25 cellular contexts compared by ENCODE assay signal in the genomic region with DNA sequence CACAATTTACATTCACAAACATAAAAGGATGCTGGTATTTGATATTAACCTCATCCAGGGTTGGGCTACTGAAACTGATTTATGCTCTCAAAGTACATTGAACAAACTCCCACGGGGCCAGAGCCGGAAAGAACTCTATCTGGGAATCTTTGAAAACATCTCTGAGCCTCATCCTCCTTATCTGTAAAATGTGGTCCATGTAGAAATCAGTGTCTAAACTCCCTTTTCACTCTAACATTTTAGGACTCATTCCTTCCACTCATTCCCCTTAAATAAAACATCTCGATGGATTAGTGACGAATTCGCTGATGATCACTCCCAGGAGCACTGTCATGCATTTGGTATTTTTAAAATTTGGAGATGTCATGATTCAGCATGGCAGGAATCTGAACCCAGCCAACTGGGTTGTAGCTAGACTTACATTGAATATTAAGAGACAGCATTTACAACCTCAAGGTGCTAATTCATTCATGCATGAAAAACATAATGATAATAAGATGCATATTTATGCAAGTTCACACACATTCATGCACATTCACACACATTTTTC.
DNase-seq lines count a peak whose midpoint lies in the region; FAIRE-seq and TF ChIP-seq lines count a peak whose summit lies in the region.
"Had no signal": no experiment of that assay in that cellular context is flagged by ENCODE, and none has a peak within 500 bp of the region (broad histone marks: within the 10 kb centered on the region; RNA-seq: fewer than 3 reads in every experiment).

No MANE protein-coding gene starts in this region.

- H3K27me3 ChIP-seq in ascending aorta: no peaks in the 10 kb centered on the region
- H3K27me3 ChIP-seq: body of pancreas, testis, vagina had no signal

- intact Hi-C loops in ascending aorta (cut with DNase I): no loop called here

- peak; percentile 91 for FAIRE-seq in RCC 7860 (lab: Jason Lieb, UNC)

- H3K36me3 ChIP-seq in ascending aorta: no peaks in the 10 kb centered on the region
- H3K36me3 ChIP-seq: vagina had no signal

- DNase-seq in AG10803 (ENCODE audit: low read depth) (peak; percentile 0), RCC 7860 (ENCODE audit: low spot score) (peak; percentile 67), fibroblast of villous mesenchyme (ENCODE audit: low read depth) (peak; percentile 11), renal cortical epithelial cell (ENCODE audit: low read depth) (peak; percentile 64), HuH-7.5 (ENCODE audit: low spot score) (no peak), ascending aorta (ENCODE audit: low spot score in 2 of 2) (no peak), NCI-H82 treated with DMSO at 0.1 percent for 48 hours (lab: John Stamatoyannopoulos, UW; ENCODE audit: unreplicated experiment) (no peak)
- no peak for DNase-seq in activated CD4-positive, alpha-beta T cell treated with anti-CD3 and anti-CD28 coated beads for 4 hours
- DNase-seq: activated CD4-positive, alpha-beta T cell treated with anti-CD3 and anti-CD28 coated beads for 1 hour; activated effector memory CD4-positive, alpha-beta T cell treated with anti-CD3 and anti-CD28 coated beads, Interleukin-2, amount 50 U/mL, for 16 hours; activated naive CD8-positive, alpha-beta T cell treated with anti-CD3 and anti-CD28 coated beads for 36 hours; activated T-cell treated with anti-CD3 and anti-CD28 coated beads, Interleukin-2, amount 50 U/mL, for 1 hour; body of pancreas; head of caudate nucleus; KG1; MV-4-11; NCI-H1436 treated with DMSO at 0.1 percent for 48 hours; NCI-H774; stimulated activated naive CD4-positive, alpha-beta T cell treated with Interleukin-2 at 50 U/mL for 16 hours; testis had no signal

- no peak overlapping the region for H3K4me3 ChIP-seq in AG10803 (ENCODE audit: low read length)
- no peak overlapping the region for H3K4me3 ChIP-seq in fibroblast of villous mesenchyme (ENCODE audit: low read depth, low read length)
- no peak overlapping the region for H3K4me3 ChIP-seq in ascending aorta
- H3K4me3 ChIP-seq: body of pancreas, GM23338, lung, SK-N-MC, testis, vagina had no signal

- H3K27ac ChIP-seq in ascending aorta: no peak overlapping the region
- H3K27ac ChIP-seq: body of pancreas, parathyroid adenoma, SK-N-MC, testis, vagina had no signal

- no peaks in the 10 kb centered on the region for H3K9me3 ChIP-seq in ascending aorta
- H3K9me3 ChIP-seq: body of pancreas, testis, vagina had no signal

- H3K4me1 ChIP-seq in ascending aorta: no peaks in the 10 kb centered on the region
- H3K4me1 ChIP-seq: body of pancreas, parathyroid adenoma, testis, vagina had no signal

- no peak for TF ChIP-seq CTCF in AG10803 (conservative IDR thresholded peaks at IDR 0.05; ENCODE audit: low read length)
- no peak for TF ChIP-seq CTCF in fibroblast of villous mesenchyme (IDR thresholded peaks at IDR 0.05; ENCODE audit: insufficient read depth, low read depth, low read length)
- TF ChIP-seq CTCF in ascending aorta (IDR thresholded peaks at IDR 0.05): no peak

Comparison
In these comparisons a context has a peak if more than half of its experiments do, and no peak if none do; other contexts are left out.
1. DNase-seq: peak in AG10803 (single experiment), RCC 7860 (single experiment), fibroblast of villous mesenchyme (single experiment) and renal cortical epithelial cell (single experiment); none in activated CD4-positive, alpha-beta T cell treated with anti-CD3 and anti-CD28 coated beads for 4 hours (0 of 2), HuH-7.5 (single experiment), ascending aorta (0 of 2) and NCI-H82 treated with DMSO at 0.1 percent for 48 hours (single experiment).